In the genomic region with DNA sequence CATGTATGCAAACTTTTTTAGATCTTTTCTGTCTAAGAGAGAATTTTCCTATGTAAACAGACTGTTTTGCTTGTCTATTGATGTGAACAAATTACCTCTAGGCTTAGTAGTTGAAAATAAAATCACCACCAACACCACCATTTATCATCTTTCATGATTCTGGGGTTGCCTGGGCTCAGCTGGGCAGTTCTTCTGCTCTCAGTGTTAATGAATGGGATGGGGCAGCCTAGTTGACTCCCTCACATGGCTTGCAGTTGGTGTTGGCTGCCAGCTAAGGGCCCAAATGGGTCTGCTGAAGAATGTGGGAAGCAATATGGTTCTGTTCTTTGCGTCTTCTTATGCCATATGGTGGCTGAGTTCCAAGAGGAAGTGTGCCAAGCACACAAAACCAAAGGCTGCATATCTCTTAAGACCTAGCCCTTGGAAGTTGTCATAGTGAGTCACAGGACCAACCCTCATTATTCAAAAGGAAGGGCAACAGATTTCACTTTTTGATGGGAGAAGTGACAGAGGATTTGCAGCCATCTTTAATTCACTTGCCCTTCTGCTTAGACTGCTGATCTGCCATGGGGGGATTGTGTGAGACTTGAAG, we compare ENCODE assay signal across 1 cellular context.
TF ChIP-seq lines count a peak whose summit lies in the region.

No MANE protein-coding gene starts in this region.

TF ChIP-seq in HepG2, 621 proteins besides CTCF, POLR2A, EP300 and RAD21:
- TF ChIP-seq IRX3 (CRISPR knock-in tag; IDR thresholded peaks at IDR 0.05; ENCODE audit: borderline replicate concordance, low read depth) = no peak
- no peak for TF ChIP-seq MEIS2 (CRISPR knock-in tag; IDR thresholded peaks at IDR 0.05)
- no peak for TF ChIP-seq NFATC3 (CRISPR knock-in tag; IDR thresholded peaks at IDR 0.05)
- TF ChIP-seq YEATS2 (CRISPR knock-in tag; IDR thresholded peaks at IDR 0.05; ENCODE audit: borderline replicate concordance) = no peak
- TF ChIP-seq ZNF331 (CRISPR knock-in tag; IDR thresholded peaks at IDR 0.05) = peak; percentile 89
- TF ChIP-seq CCAR2 (optimal IDR thresholded peaks at IDR 0.05; ENCODE audit: low read depth, low read length) = no peak
